Comparison of ENCODE assay signal across 1 cellular context in genomic region chr3:37766797-37767776, GRCh38.
TF ChIP-seq lines count a peak whose summit lies in the region.

No MANE protein-coding gene starts in this region.

TF ChIP-seq in GM23338, 12 proteins besides CTCF, POLR2A, EP300 and RAD21 (continued from another document):
- TF ChIP-seq ZNF462 (CRISPR knock-in tag; IDR thresholded peaks at IDR 0.05): no peak
- no peak for TF ChIP-seq EZH2 (IDR thresholded peaks at IDR 0.05; ENCODE audit: low read depth, unreplicated experiment)
- TF ChIP-seq CREB1 (CRISPR knock-in tag; IDR thresholded peaks at IDR 0.05; ENCODE audit: low read depth): no peak
- TF ChIP-seq ZNF114 (CRISPR knock-in tag; IDR thresholded peaks at IDR 0.05): no peak
- no peak for TF ChIP-seq REST (IDR thresholded peaks at IDR 0.05; ENCODE audit: unreplicated experiment)
- TF ChIP-seq ZNF331 (CRISPR knock-in tag; IDR thresholded peaks at IDR 0.05; ENCODE audit: low read depth): no peak
- no peak for TF ChIP-seq ETS1 (IDR thresholded peaks at IDR 0.05)
